ENCODE assay signal across 7 cellular contexts in the genomic region with DNA sequence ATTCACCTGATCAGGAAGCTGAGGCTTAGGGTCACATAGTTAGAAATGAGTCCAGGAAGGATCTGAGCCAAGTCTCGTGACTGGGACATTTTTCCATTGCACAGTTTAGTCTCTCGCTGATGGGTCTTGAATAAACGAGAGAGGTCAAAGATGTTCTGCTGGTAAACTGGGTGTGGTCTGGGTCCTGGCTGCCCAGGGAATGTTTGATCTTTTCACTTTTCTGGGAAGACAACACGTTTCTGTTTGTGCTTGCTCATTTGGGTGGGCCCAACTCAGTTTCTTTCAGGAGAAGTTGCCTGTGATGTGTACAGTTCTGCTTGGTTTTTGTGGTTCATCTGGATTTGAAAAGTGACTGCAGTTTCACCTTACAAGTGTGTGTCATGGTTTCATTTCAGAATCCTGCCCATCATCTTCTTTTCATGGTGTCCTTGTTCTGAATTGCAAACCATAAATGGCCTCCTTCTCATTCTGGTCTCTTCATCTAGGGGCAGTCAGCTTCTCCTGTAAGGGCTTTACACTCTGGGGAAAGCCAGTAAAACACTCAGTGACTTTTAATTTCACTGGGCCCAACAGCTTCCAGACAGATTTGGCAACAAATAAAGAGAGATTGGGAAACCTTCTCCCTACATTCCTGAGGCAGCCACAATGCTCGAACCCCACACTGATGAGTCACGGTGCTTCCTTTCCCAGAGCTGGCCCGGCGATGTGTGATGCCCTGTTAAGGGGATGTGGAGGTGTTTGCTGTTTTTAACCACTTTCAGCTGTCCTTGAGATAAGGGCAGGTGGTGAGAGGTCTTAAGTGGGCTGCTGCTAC. TPM values are rescaled to one million over a fixed set of nuclear protein-coding genes. Genes with fewer than 3 reads are reported as not detected.
DNase-seq lines count a peak whose midpoint lies in the region; ATAC-seq, FAIRE-seq and TF ChIP-seq lines count a peak whose summit lies in the region.

No MANE protein-coding gene starts in this region.

- DNase-seq in GM19239 (ENCODE audit: insufficient read length, low spot score), result no peak
- DNase-seq in SW 1271 (lab: John Stamatoyannopoulos, UW), result peak; percentile 73 to 94
- DNase-seq in left ventricle myocardium superior, result peak; percentile 34
- peak; percentile 45 for DNase-seq in stomach

- TF ChIP-seq EP300 in stomach (IDR thresholded peaks at IDR 0.05), result no peak

- no peaks in the 10 kb centered on the region for H3K27me3 ChIP-seq in stomach

- no peaks in the 10 kb centered on the region for H3K36me3 ChIP-seq in stomach

- 13 to 27% (median 19%) methylated on average over 8 of the region's 8 CpGs for WGBS in stomach, 5 donors

- ATAC-seq in HG03135 (IDR thresholded peaks at IDR 0.05; ENCODE audit: unreplicated experiment), result peak; percentile 58
- peak; percentile 75 for ATAC-seq in left ventricle myocardium superior
- no peak for ATAC-seq in GM18858 (IDR thresholded peaks at IDR 0.05; ENCODE audit: unreplicated experiment)
- ATAC-seq in GM18520 (IDR thresholded peaks at IDR 0.05; ENCODE audit: unreplicated experiment), result no peak

- H3K4me1 ChIP-seq in stomach, result peaks cover 10 to 26% (median 19%) of the 10 kb centered on the region in 4 donors

- no peaks in the 10 kb centered on the region for H3K9me3 ChIP-seq in stomach

- intact Hi-C loops in left ventricle myocardium superior (cut with micrococcal nuclease), result no loop called here
- intact Hi-C loops in stomach (cut with DNase I; ENCODE audit: low total_unique reads), result no loop called here

- peak overlapping the region; percentile 14 to 80 (median 58) for H3K27ac ChIP-seq in stomach

- no peak for TF ChIP-seq POLR2A in stomach (IDR thresholded peaks at IDR 0.05)

- H3K4me3 ChIP-seq in stomach, result no peak overlapping the region

- TF ChIP-seq CTCF in stomach (IDR thresholded peaks at IDR 0.05), result no peak

- peak; percentile 71 for FAIRE-seq in GM19239 (lab: Jason Lieb, UNC)

RNA-seq across cellular contexts. Expression of a gene that starts 7.2 kb away (rescaled TPM):
- total RNA-seq in left ventricle myocardium superior (0.25 TPM), stomach (10 to 100 TPM in 3 of 5 donors, not detected in 2; 12.1 to 41.1 (median 33.6) TPM)
- polyA plus RNA-seq in stomach, result 100 to 1,000 TPM in 1 of 3 donors, 10 to 100 TPM in 1, 1 to 10 TPM in 1; 5.2 to 369 (median 36.7) TPM

RNA-seq across cellular contexts. Expression of a gene that starts 37.8 kb away (rescaled TPM):
- total RNA-seq in left ventricle myocardium superior (29.4 TPM), stomach (10 to 100 TPM in 4 of 5 donors, 1 to 10 TPM in 1; 5.8 to 55.8 (median 30.4) TPM)
- polyA plus RNA-seq in stomach, result 10 to 100 TPM in 2 of 3 donors, 1 to 10 TPM in 1; 8.9 to 16.4 (median 11.1) TPM

Comparison
In these comparisons a context has a peak if more than half of its experiments do, and no peak if none do; other contexts are left out.
1. ATAC-seq: peak in HG03135 (single experiment) and left ventricle myocardium superior (single experiment); none in GM18858 (single experiment) and GM18520 (single experiment).